In genomic region chr13:50999641-51000040, GRCh38 we compare ENCODE assay signal across 21 cellular contexts.
A peak's percentile ranks its signal among the peaks of the same experiment; 100 is the strongest.
DNase-seq lines count a peak whose midpoint lies in the region; ATAC-seq and TF ChIP-seq lines count a peak whose summit lies in the region.
"Had no signal": no experiment of that assay in that cellular context is flagged by ENCODE, and none has a peak within 500 bp of the region (broad histone marks: within the 10 kb centered on the region; RNA-seq: fewer than 3 reads in every experiment).

No MANE protein-coding gene starts in this region.

- H3K4me3 ChIP-seq in BLaER1, result no peak overlapping the region
- H3K4me3 ChIP-seq: GM23248 had no signal

- no peak overlapping the region for H3K4me3 Mint-ChIP-seq in brain
- H3K4me3 Mint-ChIP-seq in glutamatergic neuron (ENCODE audit: unreplicated experiment), result no peak overlapping the region
- H3K4me3 Mint-ChIP-seq: CD8-positive, alpha-beta memory T cell; IgD-negative memory B cell had no signal

- peak overlapping the region in 4 of 5 experiments; percentile 77 to 98 (median 90) for H3K27ac Mint-ChIP-seq in brain
- peak overlapping the region; percentile 26 for H3K27ac Mint-ChIP-seq in glutamatergic neuron (ENCODE audit: unreplicated experiment)
- H3K27ac Mint-ChIP-seq: IgD-negative memory B cell had no signal

- no peak overlapping the region for H3K9ac ChIP-seq in BLaER1
- H3K9ac ChIP-seq: GM23248 had no signal

- no peaks in the 10 kb centered on the region for H3K36me3 Mint-ChIP-seq in brain
- no peaks in the 10 kb centered on the region for H3K36me3 Mint-ChIP-seq in glutamatergic neuron (ENCODE audit: unreplicated experiment)

- peaks cover 71% of the 10 kb centered on the region for H3K4me1 Mint-ChIP-seq in brain
- H3K4me1 Mint-ChIP-seq in glutamatergic neuron (ENCODE audit: low read depth, unreplicated experiment), result peaks cover 49% of the 10 kb centered on the region
- H3K4me1 Mint-ChIP-seq: CD8-positive, alpha-beta memory T cell; IgD-negative memory B cell had no signal

- H3K27me3 Mint-ChIP-seq in brain (no peaks in the 10 kb centered on the region), glutamatergic neuron (ENCODE audit: unreplicated experiment) (peaks cover 9% of the 10 kb centered on the region)

- H3K27me3 ChIP-seq in BLaER1, result no peaks in the 10 kb centered on the region

- peaks cover 28% of the 10 kb centered on the region for H3K4me1 ChIP-seq in BLaER1

- H3K27ac ChIP-seq in BLaER1, result no peak overlapping the region; the same call in 1 of the 2 replicates
- H3K27ac ChIP-seq: GM23248 had no signal

- no peaks in the 10 kb centered on the region for H4K20me1 ChIP-seq in BLaER1

- TF ChIP-seq CTCF in brain (conservative IDR thresholded peaks at IDR 0.05) (no peak), glutamatergic neuron (IDR thresholded peaks at IDR 0.05; ENCODE audit: partially characterized antibody, unreplicated experiment) (no peak)

- H3K9me3 Mint-ChIP-seq in brain (no peaks in the 10 kb centered on the region), glutamatergic neuron (ENCODE audit: unreplicated experiment) (no peaks in the 10 kb centered on the region)
- H3K9me3 Mint-ChIP-seq: CD8-positive, alpha-beta memory T cell had no signal

- peak overlapping the region; percentile 57 for H3K4me2 ChIP-seq in BLaER1

- no peak for ATAC-seq in GM21528 (IDR thresholded peaks at IDR 0.05; ENCODE audit: low FRiP score, unreplicated experiment)
- ATAC-seq in GM19351 (IDR thresholded peaks at IDR 0.05; ENCODE audit: unreplicated experiment), result no peak

- no peaks in the 10 kb centered on the region; the same call in 1 of the 2 replicates for H3K9me3 ChIP-seq in BLaER1

- DNase-seq in DMS 273 treated with DMSO at 0.1 percent for 48 hours (lab: John Stamatoyannopoulos, UW) (peak; percentile 8), glutamatergic neuron (no peak), LoVo (ENCODE audit: low spot score) (no peak)
- DNase-seq: CD8-positive, alpha-beta memory T cell; DMS79 treated with DMSO at 0.1 percent for 48 hours; HCEC 1CT; Karpas-422; MM.1S; NCI-H1092 treated with DMSO at 0.1 percent for 48 hours; NCI-H146; NCI-H2081; NCI-H526; NK-92 treated with Interleukin-12 subunit alpha and Interleukin-12 subunit beta, amount 100 ng/mL, for 24 hours; Right ventricle myocardium superior; SW 1271 had no signal

- no peaks in the 10 kb centered on the region for H3K36me3 ChIP-seq in BLaER1
